9 cellular contexts compared by ENCODE assay signal in the genomic region with DNA sequence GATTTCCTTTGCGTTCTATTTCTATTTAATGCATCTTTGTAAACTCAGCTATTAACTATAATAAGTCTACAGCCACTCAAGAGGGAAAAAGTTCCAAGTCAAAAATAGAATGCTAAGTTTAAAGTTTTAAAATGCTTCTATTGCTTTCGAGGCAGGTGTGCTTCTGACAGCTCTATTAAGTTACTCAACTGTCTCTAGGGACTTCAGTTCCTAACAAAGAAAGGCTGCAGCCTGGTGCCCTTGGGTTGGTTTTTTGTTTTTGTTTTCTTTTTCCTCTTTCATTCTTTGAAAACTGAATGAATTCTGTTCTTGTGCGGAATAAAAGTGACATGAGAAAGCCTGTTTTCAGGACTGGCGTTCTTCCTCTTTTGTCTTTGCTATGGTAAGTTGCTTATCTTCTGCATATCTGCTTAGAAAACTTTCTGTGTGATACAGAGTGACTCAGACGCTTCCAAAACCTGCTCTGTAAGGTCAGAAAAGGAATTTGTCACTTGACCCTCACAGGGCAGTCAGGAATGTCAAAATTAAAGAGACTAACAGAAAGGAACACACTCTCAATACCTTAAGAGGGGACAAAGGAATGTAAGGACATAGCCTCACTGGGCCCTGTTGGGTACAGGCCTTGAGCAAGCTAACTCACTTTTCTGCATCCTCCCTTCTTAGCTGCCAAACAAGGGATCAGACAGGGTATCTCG. TPM values are rescaled to one million over a fixed set of nuclear protein-coding genes. Genes with fewer than 3 reads are reported as not detected.
DNase-seq lines count a peak whose midpoint lies in the region; ATAC-seq and TF ChIP-seq lines count a peak whose summit lies in the region.
"Had no signal": no experiment of that assay in that cellular context is flagged by ENCODE, and none has a peak within 500 bp of the region (broad histone marks: within the 10 kb centered on the region; RNA-seq: fewer than 3 reads in every experiment).

No MANE protein-coding gene starts in this region.

- no peak for TF ChIP-seq CTCF in Caco-2 (IDR thresholded peaks at IDR 0.05; ENCODE audit: insufficient read depth in 1 of 2, low read depth in 1 of 2, low read length in 1 of 2, severe bottlenecking in 1 of 2, unreplicated experiment in 1 of 2)
- no peak for TF ChIP-seq CTCF in mammary epithelial cell (conservative IDR thresholded peaks at IDR 0.05 in 1 of 2, IDR thresholded peaks at IDR 0.05 in 1 of 2; ENCODE audit: extremely low read depth in 1 of 2, insufficient read depth in 1 of 2, low read depth in 1 of 2, low read length in 2 of 2)
- no peak for TF ChIP-seq CTCF in lower lobe of right lung (IDR thresholded peaks at IDR 0.05)

- peak overlapping the region; percentile 99 for H3K27ac Mint-ChIP-seq in Caco-2 (ENCODE audit: unreplicated experiment)

- H3K27me3 ChIP-seq in Caco-2 (replicated peaks; ENCODE audit: control insufficient read depth, insufficient read depth, low read length) (no peaks in the 10 kb centered on the region), mammary epithelial cell (ENCODE audit: insufficient read depth, low read length) (no peaks in the 10 kb centered on the region), lower lobe of right lung (ENCODE audit: low read depth) (no peaks in the 10 kb centered on the region)

- H3K9me3 ChIP-seq in Caco-2 (no peaks in the 10 kb centered on the region), mammary epithelial cell (replicated peaks; ENCODE audit: insufficient read depth, low read length) (no peaks in the 10 kb centered on the region), lower lobe of right lung (no peaks in the 10 kb centered on the region)

- H4K20me1 ChIP-seq in mammary epithelial cell (ENCODE audit: insufficient read depth, low read length): no peaks in the 10 kb centered on the region

- peak overlapping the region; percentile 44 for H3K4me2 ChIP-seq in mammary epithelial cell (ENCODE audit: insufficient read depth, low read depth, low read length)

- no TSS peak for BruUV-seq in Caco-2 (replicated peaks; lab: Mats Ljungman, UMichigan)
- BruUV-seq in mammary epithelial cell (replicated peaks; lab: Mats Ljungman, UMichigan): no TSS peak

- dilution Hi-C loops in mammary epithelial cell (cut with HindIII; ENCODE audit: low sequenced_read_pairs): no loop called here

- no peak overlapping the region for H3K9ac ChIP-seq in mammary epithelial cell (ENCODE audit: insufficient read depth, low read length)

- CTCF ChIA-PET in Caco-2 (lab: Charles Lee): interaction anchor here (0.7 kb wide), 1 partner anchor 14 kb away, joined by 3 read pairs; no protein-coding TSS in a partner anchor
- CTCF ChIA-PET in mammary epithelial cell (lab: Charles Lee; ENCODE audit: low non-redundant PET): no interaction called here

- H3K9me3 Mint-ChIP-seq in Caco-2 (ENCODE audit: unreplicated experiment): no peaks in the 10 kb centered on the region

- peaks cover 91% of the 10 kb centered on the region for H3K79me2 ChIP-seq in mammary epithelial cell (ENCODE audit: insufficient read depth, low read length)

- 58% methylated on average over 6 of the region's 6 CpGs for WGBS in mammary epithelial cell (ENCODE audit: low coverage, missing lambda C conversion rate)

- ATAC-seq in lower lobe of right lung (peak; percentile 89 to 90), HG02763 (IDR thresholded peaks at IDR 0.05; ENCODE audit: unreplicated experiment) (no peak)

- H3K4me3 ChIP-seq in Caco-2 (ENCODE audit: low read depth, low read length): no peak overlapping the region
- no peak overlapping the region for H3K4me3 ChIP-seq in mammary epithelial cell (replicated peaks in 1 of 3; ENCODE audit: insufficient read depth in 1 of 3, low read depth in 2 of 3, low read length in 3 of 3)
- no peak overlapping the region for H3K4me3 ChIP-seq in lower lobe of right lung

- H3K27me3 Mint-ChIP-seq in Caco-2 (ENCODE audit: insufficient read depth, unreplicated experiment): no peaks in the 10 kb centered on the region

- DNase-seq in Caco-2 (peak; percentile 67 to 69), HT1080 (ENCODE audit: low read depth) (peak; percentile 68), mammary epithelial cell (peak; percentile 35), lower lobe of right lung (no peak), putamen (ENCODE audit: low spot score) (no peak), ecto neural progenitor cell (ENCODE audit: low spot score) (no peak)
- no peak for DNase-seq in stimulated activated CD4-positive, alpha-beta T cell treated with anti-CD3 and anti-CD28 coated beads, Interleukin-12 subunit alpha, Interleukin-12 subunit beta, amount 100 ng/mL, for 4 hours
- DNase-seq: NCI-H2029 treated with DMSO at 0.1 percent for 48 hours had no signal

- in situ Hi-C loops in mammary epithelial cell (cut with MboI; ENCODE audit: low sequenced_read_pairs in 2 of 2): no loop called here

- no peak overlapping the region for H3K27ac ChIP-seq in mammary epithelial cell (ENCODE audit: insufficient read depth, low read depth, low read length)
- peak overlapping the region; percentile 69 for H3K27ac ChIP-seq in lower lobe of right lung

- POLR2A ChIA-PET in Caco-2 (lab: Charles Lee): interaction anchor here (0.7 kb wide), 1 partner anchor 8 kb away, joined by 3 read pairs; no protein-coding TSS in a partner anchor

- H3K36me3 ChIP-seq in Caco-2 (ENCODE audit: control insufficient read depth, insufficient read depth, low read length): no peaks in the 10 kb centered on the region
- H3K36me3 ChIP-seq in mammary epithelial cell (ENCODE audit: insufficient read depth, low read length): no peaks in the 10 kb centered on the region
- H3K36me3 ChIP-seq in lower lobe of right lung: no peaks in the 10 kb centered on the region

- intact Hi-C loops in Caco-2 (cut with micrococcal nuclease; ENCODE audit: unreplicated experiment) (loop anchor here (1.0 kb wide), 1 partner anchor 17 kb away; no protein-coding TSS in a partner anchor), mammary epithelial cell (cut with micrococcal nuclease) (no loop called here), lower lobe of right lung (cut with DNase I) (no loop called here)

- peaks cover 59% of the 10 kb centered on the region for H3K4me1 Mint-ChIP-seq in Caco-2 (ENCODE audit: low read depth, unreplicated experiment)

- H3K4me3 Mint-ChIP-seq in Caco-2 (ENCODE audit: unreplicated experiment): peak overlapping the region; percentile 77

- H3K36me3 Mint-ChIP-seq in Caco-2 (ENCODE audit: insufficient read depth, unreplicated experiment): peaks cover 9% of the 10 kb centered on the region

- peaks cover 83% of the 10 kb centered on the region for H3K4me1 ChIP-seq in Caco-2
- peaks cover 13% of the 10 kb centered on the region for H3K4me1 ChIP-seq in mammary epithelial cell (ENCODE audit: insufficient read depth, low read length)
- H3K4me1 ChIP-seq in lower lobe of right lung: peaks cover 18% of the 10 kb centered on the region

- H2AFZ ChIP-seq in mammary epithelial cell (ENCODE audit: low read depth, low read length): no peak overlapping the region

RNA-seq across cellular contexts. Expression of gene NHSL1, which starts 56.1 kb away (rescaled TPM):
- total RNA-seq in Caco-2 (2022): 39.9 and 41.9 TPM in 2 replicates
- total RNA-seq in HT1080 (2014; rRNA removed; shearing (Covaris generic)): 4.0 and 7.5 TPM in 2 replicates
- 4.3 and 6.2 TPM in 2 replicates for polyA plus RNA-seq in HT1080 (2015; cell fraction: cytosol; rRNA removed)
- polyA plus RNA-seq in HT1080 (2015; cell fraction: nucleus; rRNA removed): 5.0 and 5.9 TPM in 2 replicates
- total RNA-seq in mammary epithelial cell: 10 to 100 TPM; 28.3 to 34.7 TPM
- 17.8 TPM for polyA plus RNA-seq in mammary epithelial cell
- 114 TPM for polyA minus RNA-seq in mammary epithelial cell
- total RNA-seq in lower lobe of right lung: 63.7 TPM

Comparison
In these comparisons a context has a peak if more than half of its experiments do, and no peak if none do; other contexts are left out.
1. DNase-seq: peak in Caco-2 (2 of 2), HT1080 (single experiment) and mammary epithelial cell (single experiment); none in lower lobe of right lung (single experiment), putamen (single experiment), ecto neural progenitor cell (single experiment) and stimulated activated CD4-positive, alpha-beta T cell treated with anti-CD3 and anti-CD28 coated beads, Interleukin-12 subunit alpha, Interleukin-12 subunit beta, amount 100 ng/mL, for 4 hours (single experiment).